ENCODE assay signal across 23 cellular contexts in the genomic region with DNA sequence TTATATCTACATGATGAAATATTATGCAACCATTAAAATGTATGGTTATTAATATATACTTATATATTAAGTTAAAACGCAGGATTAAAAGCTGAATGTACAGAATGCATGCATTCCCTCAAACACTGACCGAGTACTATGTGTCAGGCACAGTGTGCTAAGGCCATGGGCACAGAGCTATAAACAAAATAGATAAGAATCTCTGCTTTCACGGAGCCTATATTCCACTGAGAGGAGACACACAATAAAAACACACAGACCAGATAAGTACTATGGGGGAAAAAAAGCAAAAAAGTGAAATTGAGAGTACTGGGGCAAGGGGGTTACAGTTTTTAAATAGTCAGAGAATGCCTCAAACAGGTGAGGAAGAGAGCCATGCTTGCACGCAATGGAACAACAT.
A peak's percentile ranks its signal among the peaks of the same experiment; 100 is the strongest.
DNase-seq lines count a peak whose midpoint lies in the region; ATAC-seq and TF ChIP-seq lines count a peak whose summit lies in the region.
"Had no signal": no experiment of that assay in that cellular context is flagged by ENCODE, and none has a peak within 500 bp of the region (broad histone marks: within the 10 kb centered on the region; RNA-seq: fewer than 3 reads in every experiment).

No MANE protein-coding gene starts in this region.

- DNase-seq in activated naive CD8-positive, alpha-beta T cell treated with anti-CD3 and anti-CD28 coated beads, Interleukin-2, amount 10 ng/mL, durations not matched to agents 7 days and 5 days: no peak
- no peak for DNase-seq in activated naive CD8-positive, alpha-beta T cell treated with anti-CD3 and anti-CD28 coated beads, Interleukin-2, amount 50 U/mL, for 24 hours
- DNase-seq in SK-N-DZ (ENCODE audit: low spot score) (peak; percentile 3), nephron progenitor cell (no peak), MV-4-11 (lab: John Stamatoyannopoulos, UW) (no peak), NCI-H446 (lab: John Stamatoyannopoulos, UW) (no peak), dorsolateral prefrontal cortex (no peak), NCI-H1436 (lab: John Stamatoyannopoulos, UW) (no peak)
- DNase-seq: 8988T; ACHN; AML-193; BE2C; Calu3; CD4-positive, alpha-beta memory T cell; COR-L47; DMS153; DND-41; GOT3; HFFc6 had no signal

- no peak overlapping the region for H3K27ac ChIP-seq in dorsolateral prefrontal cortex
- H3K27ac ChIP-seq: A549; BLaER1 treated with 17β-estradiol and CSF1 and Interleukin-3, amounts not matched to agents 10 nM and 100 nM had no signal

- H3K27ac Mint-ChIP-seq in activated naive CD8-positive, alpha-beta T cell treated with anti-CD3 and anti-CD28 coated beads, Interleukin-2, amount 10 ng/mL, durations not matched to agents 7 days and 5 days: peak overlapping the region; percentile 1
- no peak overlapping the region for H3K27ac Mint-ChIP-seq in activated naive CD8-positive, alpha-beta T cell treated with anti-CD3 and anti-CD28 coated beads, Interleukin-2, amount 50 U/mL, for 24 hours
- H3K27ac Mint-ChIP-seq in nephron progenitor cell: peak overlapping the region; percentile 5
- H3K27ac Mint-ChIP-seq: CD4-positive, alpha-beta memory T cell; HFFc6 had no signal

- intact Hi-C loops in dorsolateral prefrontal cortex (cut with DNase I): no loop called here

- H3K4me3 ChIP-seq in dorsolateral prefrontal cortex: no peak overlapping the region
- H3K4me3 ChIP-seq: A549; BLaER1 treated with 17β-estradiol and CSF1 and Interleukin-3, amounts not matched to agents 10 nM and 100 nM; GM12878; HAP-1 had no signal

- H3K4me1 Mint-ChIP-seq in activated naive CD8-positive, alpha-beta T cell treated with anti-CD3 and anti-CD28 coated beads, Interleukin-2, amount 10 ng/mL, durations not matched to agents 7 days and 5 days: no peaks in the 10 kb centered on the region
- H3K4me1 Mint-ChIP-seq in activated naive CD8-positive, alpha-beta T cell treated with anti-CD3 and anti-CD28 coated beads, Interleukin-2, amount 50 U/mL, for 24 hours: no peaks in the 10 kb centered on the region
- no peaks in the 10 kb centered on the region for H3K4me1 Mint-ChIP-seq in nephron progenitor cell

- no peak for ATAC-seq in activated naive CD8-positive, alpha-beta T cell treated with anti-CD3 and anti-CD28 coated beads, Interleukin-2, amount 10 ng/mL, durations not matched to agents 7 days and 5 days (ENCODE audit: low read depth)
- ATAC-seq in activated naive CD8-positive, alpha-beta T cell treated with anti-CD3 and anti-CD28 coated beads, Interleukin-2, amount 50 U/mL, for 24 hours: no peak
- ATAC-seq: A549, GM12878 had no signal

- no peaks in the 10 kb centered on the region for H3K36me3 Mint-ChIP-seq in activated naive CD8-positive, alpha-beta T cell treated with anti-CD3 and anti-CD28 coated beads, Interleukin-2, amount 10 ng/mL, durations not matched to agents 7 days and 5 days
- H3K36me3 Mint-ChIP-seq in activated naive CD8-positive, alpha-beta T cell treated with anti-CD3 and anti-CD28 coated beads, Interleukin-2, amount 50 U/mL, for 24 hours (ENCODE audit: low read depth): peaks cover 7% of the 10 kb centered on the region
- peaks cover 5% of the 10 kb centered on the region for H3K36me3 Mint-ChIP-seq in nephron progenitor cell (ENCODE audit: low read depth)

- no peaks in the 10 kb centered on the region for H3K27me3 Mint-ChIP-seq in activated naive CD8-positive, alpha-beta T cell treated with anti-CD3 and anti-CD28 coated beads, Interleukin-2, amount 10 ng/mL, durations not matched to agents 7 days and 5 days
- no peaks in the 10 kb centered on the region for H3K27me3 Mint-ChIP-seq in activated naive CD8-positive, alpha-beta T cell treated with anti-CD3 and anti-CD28 coated beads, Interleukin-2, amount 50 U/mL, for 24 hours
- H3K27me3 Mint-ChIP-seq in nephron progenitor cell (ENCODE audit: low read depth, poor library complexity): no peaks in the 10 kb centered on the region
- H3K27me3 Mint-ChIP-seq: CD4-positive, alpha-beta memory T cell had no signal

- H3K4me3 Mint-ChIP-seq in activated naive CD8-positive, alpha-beta T cell treated with anti-CD3 and anti-CD28 coated beads, Interleukin-2, amount 10 ng/mL, durations not matched to agents 7 days and 5 days: no peak overlapping the region
- no peak overlapping the region for H3K4me3 Mint-ChIP-seq in activated naive CD8-positive, alpha-beta T cell treated with anti-CD3 and anti-CD28 coated beads, Interleukin-2, amount 50 U/mL, for 24 hours
- no peak overlapping the region for H3K4me3 Mint-ChIP-seq in nephron progenitor cell
- H3K4me3 Mint-ChIP-seq: CD4-positive, alpha-beta memory T cell; HFFc6 had no signal

- H3K9me3 Mint-ChIP-seq in activated naive CD8-positive, alpha-beta T cell treated with anti-CD3 and anti-CD28 coated beads, Interleukin-2, amount 10 ng/mL, durations not matched to agents 7 days and 5 days: no peaks in the 10 kb centered on the region
- H3K9me3 Mint-ChIP-seq in activated naive CD8-positive, alpha-beta T cell treated with anti-CD3 and anti-CD28 coated beads, Interleukin-2, amount 50 U/mL, for 24 hours: no peaks in the 10 kb centered on the region
- H3K9me3 Mint-ChIP-seq in nephron progenitor cell: no peaks in the 10 kb centered on the region
- H3K9me3 Mint-ChIP-seq: CD4-positive, alpha-beta memory T cell; HFFc6 had no signal

- POLR2A ChIA-PET in activated naive CD8-positive, alpha-beta T cell treated with anti-CD3 and anti-CD28 coated beads, Interleukin-2, amount 10 ng/mL, durations not matched to agents 7 days and 5 days (lab: Charles Lee): no interaction called here

- TF ChIP-seq CTCF in nephron progenitor cell (IDR thresholded peaks at IDR 0.05): no peak
- TF ChIP-seq CTCF in dorsolateral prefrontal cortex (IDR thresholded peaks at IDR 0.05 in 54 of 56, conservative IDR thresholded peaks at IDR 0.05 in 2 of 56; ENCODE audit: low read depth in 1 of 56, partially characterized antibody in 56 of 56): no peak

- H3K27me3 ChIP-seq in dorsolateral prefrontal cortex: no peaks in the 10 kb centered on the region
- H3K27me3 ChIP-seq: BE2C; BLaER1 treated with 17β-estradiol and CSF1 and Interleukin-3, amounts not matched to agents 10 nM and 100 nM had no signal
